In the genomic region with DNA sequence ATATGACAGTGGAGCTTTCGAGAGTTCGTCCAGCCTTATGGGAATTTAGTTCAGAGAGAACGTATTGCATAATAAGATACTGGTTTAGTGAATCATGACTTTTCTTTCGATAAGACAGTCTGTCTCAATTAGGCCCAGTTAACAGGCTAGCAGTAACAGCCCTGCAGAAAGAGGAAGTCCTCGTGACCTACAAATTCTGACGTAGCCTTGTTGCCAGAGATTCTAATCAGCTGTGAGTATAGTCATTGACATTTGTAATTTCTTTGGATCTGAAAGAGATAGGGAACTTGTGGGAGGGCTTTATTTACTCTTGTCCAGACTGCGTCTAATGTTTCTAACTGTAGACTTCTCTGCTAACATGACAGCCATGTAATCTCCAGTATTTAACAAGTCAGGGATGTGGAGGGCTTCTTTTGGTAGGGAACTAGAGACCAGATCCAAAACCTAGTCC, we compare ENCODE assay signal across 1 cellular context.
TF ChIP-seq lines count a peak whose summit lies in the region.

No MANE protein-coding gene starts in this region.

TF ChIP-seq in IMR-90, 13 proteins besides CTCF, POLR2A, EP300 and RAD21:
- TF ChIP-seq MXI1 (IDR thresholded peaks at IDR 0.05; ENCODE audit: borderline replicate concordance, low read depth, low read length) (no peak), FOS (IDR thresholded peaks at IDR 0.05; ENCODE audit: low read depth, low read length) (peak; percentile 45; the same call in 1 of the 2 replicates), BHLHE40 (IDR thresholded peaks at IDR 0.05; ENCODE audit: low read depth, low read length) (peak; percentile 26; the same call in 1 of the 2 replicates), NFE2L2 (IDR thresholded peaks at IDR 0.05; ENCODE audit: low read depth, low read length) (no peak), CEBPB (IDR thresholded peaks at IDR 0.05; ENCODE audit: low read depth, low read length) (peak; percentile 97), CHD1 (IDR thresholded peaks at IDR 0.05; ENCODE audit: low read depth, low read length) (no peak), RFX5 (IDR thresholded peaks at IDR 0.05; ENCODE audit: low read depth, low read length) (no peak)
- TF ChIP-seq, protein P1, sequence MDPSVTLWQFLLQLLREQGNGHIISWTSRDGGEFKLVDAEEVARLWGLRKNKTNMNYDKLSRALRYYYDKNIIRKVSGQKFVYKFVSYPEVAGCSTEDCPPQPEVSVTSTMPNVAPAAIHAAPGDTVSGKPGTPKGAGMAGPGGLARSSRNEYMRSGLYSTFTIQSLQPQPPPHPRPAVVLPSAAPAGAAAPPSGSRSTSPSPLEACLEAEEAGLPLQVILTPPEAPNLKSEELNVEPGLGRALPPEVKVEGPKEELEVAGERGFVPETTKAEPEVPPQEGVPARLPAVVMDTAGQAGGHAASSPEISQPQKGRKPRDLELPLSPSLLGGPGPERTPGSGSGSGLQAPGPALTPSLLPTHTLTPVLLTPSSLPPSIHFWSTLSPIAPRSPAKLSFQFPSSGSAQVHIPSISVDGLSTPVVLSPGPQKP (IDR thresholded peaks at IDR 0.05; ENCODE audit: borderline replicate concordance, low read depth, low read length), result no peak
- TF ChIP-seq, protein P2, sequence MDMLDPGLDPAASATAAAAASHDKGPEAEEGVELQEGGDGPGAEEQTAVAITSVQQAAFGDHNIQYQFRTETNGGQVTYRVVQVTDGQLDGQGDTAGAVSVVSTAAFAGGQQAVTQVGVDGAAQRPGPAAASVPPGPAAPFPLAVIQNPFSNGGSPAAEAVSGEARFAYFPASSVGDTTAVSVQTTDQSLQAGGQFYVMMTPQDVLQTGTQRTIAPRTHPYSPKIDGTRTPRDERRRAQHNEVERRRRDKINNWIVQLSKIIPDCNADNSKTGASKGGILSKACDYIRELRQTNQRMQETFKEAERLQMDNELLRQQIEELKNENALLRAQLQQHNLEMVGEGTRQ (IDR thresholded peaks at IDR 0.05; ENCODE audit: low read depth, low read length), result peak; percentile 64
